Comparison of ENCODE assay signal across 24 cellular contexts in genomic region chr14:44720707-44721106, GRCh38.
"Had no signal": no experiment of that assay in that cellular context is flagged by ENCODE, and none has a peak within 500 bp of the region (broad histone marks: within the 10 kb centered on the region; RNA-seq: fewer than 3 reads in every experiment).

No MANE protein-coding gene starts in this region.

- H3K4me2 ChIP-seq: smooth muscle cell had no signal

- H3K36me3 ChIP-seq: left lung, lower lobe of right lung, ovary, right atrium auricular region, right lobe of liver, tibial nerve, uterus had no signal

- H3K4me3 ChIP-seq: left lung, lower lobe of right lung, mucosa of descending colon, ovary, right atrium auricular region, right lobe of liver, smooth muscle cell, tibial nerve, uterus had no signal

- H3K27me3 ChIP-seq: left lung, ovary, right atrium auricular region, right lobe of liver, tibial nerve, uterus had no signal

- H3K9me3 ChIP-seq: ovary, right lobe of liver had no signal

- ATAC-seq: left colon; left lung; lower lobe of right lung; mucosa of descending colon; naive thymus-derived CD4-positive, alpha-beta T cell; natural killer cell treated with Interleukin-12 subunit alpha and Interleukin-12 subunit beta and Interleukin-15 and Interleukin-18, amount 100 ng/mL, for 72 hours; right lobe of liver; stimulated activated memory B cell treated with anti-CD40 and anti-IgM and Interleukin-4, amounts not matched to agents 10 μg/mL and 1 μg/mL and 100 μg/mL, for 72 hours; stimulated activated naive CD8-positive, alpha-beta T cell treated with anti-CD3 and anti-CD28 coated beads, Interleukin-15, amount 100 ng/mL, for 72 hours had no signal

- DNase-seq: hypothalamus; immature natural killer cell; kidney; left colon; left lung; lower lobe of right lung; mesendoderm; mucosa of descending colon; naive thymus-derived CD4-positive, alpha-beta T cell; ovary; right lobe of liver; stimulated activated CD4-positive, alpha-beta T cell treated with anti-CD3 and anti-CD28 coated beads, Interleukin-1b, Interleukin-23, amount 100 ng/mL, for 48 hours; stimulated activated CD4-positive, alpha-beta T cell treated with anti-CD3 and anti-CD28 coated beads, Interleukin-2, amount 100 ng/mL, for 48 hours; stimulated activated CD4-positive, alpha-beta T cell treated with anti-CD3 and anti-CD28 coated beads, Interleukin-4, amount 100 ng/mL, for 4 hours; stimulated activated CD8-positive, alpha-beta memory T cell treated with anti-CD3 and anti-CD28 coated beads, Interleukin-4, amount 100 ng/mL, for 48 hours; stimulated activated naive CD4-positive, alpha-beta T cell treated with Interleukin-2 at 50 U/mL for 16 hours; stimulated activated naive CD8-positive, alpha-beta T cell treated with anti-CD3 and anti-CD28 coated beads, Interleukin-15, amount 100 ng/mL, for 72 hours; substantia nigra; uterus had no signal

- H3K4me1 ChIP-seq: left lung, lower lobe of right lung, right atrium auricular region, right lobe of liver, tibial nerve, uterus had no signal

- H3K27ac ChIP-seq: left lung, lower lobe of right lung, ovary, right atrium auricular region, right lobe of liver, tibial nerve, uterus had no signal
